16 cellular contexts compared by ENCODE assay signal in genomic region chr2:108385411-108386071, GRCh38. TPM values are rescaled to one million over a fixed set of nuclear protein-coding genes. Genes with fewer than 3 reads are reported as not detected.
DNase-seq lines count a peak whose midpoint lies in the region; ATAC-seq and TF ChIP-seq lines count a peak whose summit lies in the region.
"Had no signal": no experiment of that assay in that cellular context is flagged by ENCODE, and none has a peak within 500 bp of the region (broad histone marks: within the 10 kb centered on the region; RNA-seq: fewer than 3 reads in every experiment).

No MANE protein-coding gene starts in this region.

- peaks cover 20% of the 10 kb centered on the region for H3K4me1 ChIP-seq in neural progenitor cell

- ATAC-seq in GM18907 (IDR thresholded peaks at IDR 0.05; ENCODE audit: unreplicated experiment), result peak; percentile 96
- ATAC-seq in HG02678 (IDR thresholded peaks at IDR 0.05; ENCODE audit: unreplicated experiment), result peak; percentile 74
- ATAC-seq in HG03558 (IDR thresholded peaks at IDR 0.05; ENCODE audit: extremely low read depth, unreplicated experiment), result peak; percentile 87
- ATAC-seq: natural killer cell, T-cell had no signal

- TF ChIP-seq CTCF in nephron (IDR thresholded peaks at IDR 0.05; ENCODE audit: unreplicated experiment in 3 of 3), result no peak
- TF ChIP-seq CTCF in neural progenitor cell (IDR thresholded peaks at IDR 0.05), result no peak

- H3K9ac ChIP-seq in neural progenitor cell, result no peak overlapping the region

- no peaks in the 10 kb centered on the region for H3K9me3 ChIP-seq in neural progenitor cell (ENCODE audit: low read depth)

- H3K4me1 Mint-ChIP-seq in nephron (peaks cover 14% of the 10 kb centered on the region), neural progenitor cell (peaks cover 9% of the 10 kb centered on the region)
- no peaks in the 10 kb centered on the region for H3K4me1 Mint-ChIP-seq in activated T-helper 1 cell treated with anti-CD3 and anti-CD28 coated beads, Interleukin-12 subunit alpha, Interleukin-12 subunit beta, Interleukin-2, Interleukin-4 antibody, amounts not matched to agents 30 ng/mL and 10 ng/mL and 1 ng/mL, durations not matched to agents 14 hours and 24 hours and 36 hours (ENCODE audit: low read depth)
- H3K4me1 Mint-ChIP-seq: central memory CD8-positive, alpha-beta T cell; natural killer cell had no signal

- no peaks in the 10 kb centered on the region for H4K20me1 ChIP-seq in neural progenitor cell (ENCODE audit: low read depth)

- H3K9me3 Mint-ChIP-seq in nephron (peaks cover 2% of the 10 kb centered on the region), neural progenitor cell (peaks cover 6% of the 10 kb centered on the region)
- H3K9me3 Mint-ChIP-seq in activated T-helper 1 cell treated with anti-CD3 and anti-CD28 coated beads, Interleukin-12 subunit alpha, Interleukin-12 subunit beta, Interleukin-2, Interleukin-4 antibody, amounts not matched to agents 30 ng/mL and 10 ng/mL and 1 ng/mL, durations not matched to agents 14 hours and 24 hours and 36 hours, result no peaks in the 10 kb centered on the region
- H3K9me3 Mint-ChIP-seq: central memory CD8-positive, alpha-beta T cell; natural killer cell; T-cell had no signal

- H3K4me3 Mint-ChIP-seq in nephron (no peak overlapping the region), neural progenitor cell (no peak overlapping the region)
- H3K4me3 Mint-ChIP-seq in activated T-helper 1 cell treated with anti-CD3 and anti-CD28 coated beads, Interleukin-12 subunit alpha, Interleukin-12 subunit beta, Interleukin-2, Interleukin-4 antibody, amounts not matched to agents 30 ng/mL and 10 ng/mL and 1 ng/mL, durations not matched to agents 14 hours and 24 hours and 36 hours, result no peak overlapping the region
- H3K4me3 Mint-ChIP-seq: CD4-positive, alpha-beta memory T cell; central memory CD8-positive, alpha-beta T cell; natural killer cell; T-cell had no signal

- peaks cover 17% of the 10 kb centered on the region for H3F3A ChIP-seq in neural progenitor cell (ENCODE audit: low read depth)

- no peaks in the 10 kb centered on the region for H3K27me3 ChIP-seq in neural progenitor cell

- H3K79me2 ChIP-seq in neural progenitor cell (ENCODE audit: low read depth), result no peaks in the 10 kb centered on the region

- H3K4me3 ChIP-seq in neural progenitor cell, result no peak overlapping the region

- DNase-seq in NCI-H2171 (lab: John Stamatoyannopoulos, UW) (no peak), hepatic stellate cell (ENCODE audit: low spot score) (no peak), neural progenitor cell (ENCODE audit: low spot score) (no peak)
- DNase-seq in activated T-helper 1 cell treated with anti-CD3 and anti-CD28 coated beads, Interleukin-12 subunit alpha, Interleukin-12 subunit beta, Interleukin-2, Interleukin-4 antibody, amounts not matched to agents 30 ng/mL and 10 ng/mL and 1 ng/mL, durations not matched to agents 14 hours and 24 hours and 36 hours (ENCODE audit: low spot score), result no peak
- DNase-seq: activated CD4-positive, alpha-beta T cell treated with anti-CD3 and anti-CD28 coated beads, Interleukin-2, amount 50 U/mL, for 48 hours; activated naive CD4-positive, alpha-beta T cell treated with anti-CD3 and anti-CD28 coated beads, Interleukin-2, amount 50 U/mL, for 16 hours; CD4-positive, alpha-beta memory T cell; natural killer cell; NCI-H1694; small intestine; T-cell had no signal

- H3K27ac Mint-ChIP-seq in nephron (peak overlapping the region; percentile 74 to 91 (median 74)), neural progenitor cell (no peak overlapping the region)
- no peak overlapping the region for H3K27ac Mint-ChIP-seq in activated T-helper 1 cell treated with anti-CD3 and anti-CD28 coated beads, Interleukin-12 subunit alpha, Interleukin-12 subunit beta, Interleukin-2, Interleukin-4 antibody, amounts not matched to agents 30 ng/mL and 10 ng/mL and 1 ng/mL, durations not matched to agents 14 hours and 24 hours and 36 hours
- H3K27ac Mint-ChIP-seq: natural killer cell, T-cell had no signal

- no peak overlapping the region for H2AFZ ChIP-seq in neural progenitor cell (replicated peaks)

- H3K27ac ChIP-seq in neural progenitor cell, result no peak overlapping the region

- H3K27me3 Mint-ChIP-seq in nephron (ENCODE audit: low read depth) (no peaks in the 10 kb centered on the region), neural progenitor cell (ENCODE audit: insufficient read depth, low read depth) (peaks cover 3% of the 10 kb centered on the region)
- H3K27me3 Mint-ChIP-seq in activated T-helper 1 cell treated with anti-CD3 and anti-CD28 coated beads, Interleukin-12 subunit alpha, Interleukin-12 subunit beta, Interleukin-2, Interleukin-4 antibody, amounts not matched to agents 30 ng/mL and 10 ng/mL and 1 ng/mL, durations not matched to agents 14 hours and 24 hours and 36 hours (ENCODE audit: insufficient read depth), result peaks cover 4% of the 10 kb centered on the region

- H3K4me2 ChIP-seq in neural progenitor cell, result no peak overlapping the region

- no peaks in the 10 kb centered on the region for H3K36me3 ChIP-seq in neural progenitor cell

- intact Hi-C loops in activated T-helper 1 cell treated with anti-CD3 and anti-CD28 coated beads, Interleukin-12 subunit alpha, Interleukin-12 subunit beta, Interleukin-2, Interleukin-4 antibody, amounts not matched to agents 30 ng/mL and 10 ng/mL and 1 ng/mL, durations not matched to agents 14 hours and 24 hours and 36 hours (cut with micrococcal nuclease), result no loop called here

- H3K36me3 Mint-ChIP-seq in nephron (ENCODE audit: low read depth) (peaks cover 87% of the 10 kb centered on the region), neural progenitor cell (peaks cover 30% of the 10 kb centered on the region)
- H3K36me3 Mint-ChIP-seq in activated T-helper 1 cell treated with anti-CD3 and anti-CD28 coated beads, Interleukin-12 subunit alpha, Interleukin-12 subunit beta, Interleukin-2, Interleukin-4 antibody, amounts not matched to agents 30 ng/mL and 10 ng/mL and 1 ng/mL, durations not matched to agents 14 hours and 24 hours and 36 hours (ENCODE audit: low read depth), result no peaks in the 10 kb centered on the region
- H3K36me3 Mint-ChIP-seq: CD4-positive, alpha-beta memory T cell; natural killer cell; T-cell had no signal

RNA-seq across cellular contexts. Expression of gene SULT1C4, which starts 7.8 kb away (rescaled TPM):
- total RNA-seq in neural progenitor cell (ENCODE audit: low replicate concordance), result 9.0 and 11.3 TPM in 2 replicates
- not detected in 2 replicates for total RNA-seq in activated T-helper 1 cell treated with anti-CD3 and anti-CD28 coated beads, Interleukin-12 subunit alpha, Interleukin-12 subunit beta, Interleukin-2, Interleukin-4 antibody, amounts not matched to agents 30 ng/mL and 10 ng/mL and 1 ng/mL, durations not matched to agents 14 hours and 24 hours and 36 hours
- total RNA-seq: CD4-positive, alpha-beta memory T cell; natural killer cell; T-cell had no signal

Comparison
In these comparisons a context has a peak if more than half of its experiments do, and no peak if none do; other contexts are left out.
1. H3K27ac Mint-ChIP-seq: peak in nephron (3 of 3); none in neural progenitor cell (single experiment) and activated T-helper 1 cell treated with anti-CD3 and anti-CD28 coated beads, Interleukin-12 subunit alpha, Interleukin-12 subunit beta, Interleukin-2, Interleukin-4 antibody, amounts not matched to agents 30 ng/mL and 10 ng/mL and 1 ng/mL, durations not matched to agents 14 hours and 24 hours and 36 hours (single experiment).
2. Peak in every context shown above with its lines, with median percentiles within 50 percentile points of each other: ATAC-seq.